ENCODE assay signal across 4 cellular contexts in the genomic region with DNA sequence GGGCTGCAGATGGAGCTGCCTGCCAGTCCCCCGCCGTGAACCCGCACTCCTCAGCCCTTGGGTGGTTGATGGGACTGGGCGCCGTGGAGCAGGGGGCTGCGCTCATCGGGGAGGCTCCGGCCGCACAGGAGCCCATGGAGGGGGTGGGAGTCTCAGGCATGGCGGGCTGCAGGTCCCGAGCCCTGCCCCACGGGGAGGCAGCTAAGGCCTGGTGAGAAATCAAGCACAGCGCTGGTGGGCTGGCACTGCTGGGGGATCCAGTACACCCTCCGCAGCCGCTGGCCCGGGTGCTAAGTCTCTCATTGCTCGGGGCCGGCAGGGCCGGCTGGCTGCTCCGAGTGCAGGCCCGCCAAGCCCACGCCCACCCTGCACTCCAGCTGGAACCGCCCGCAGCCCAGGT. TPM values are rescaled to one million over a fixed set of nuclear protein-coding genes. Genes with fewer than 3 reads are reported as not detected.
"Had no signal": no experiment of that assay in that cellular context is flagged by ENCODE, and none has a peak within 500 bp of the region (broad histone marks: within the 10 kb centered on the region; RNA-seq: fewer than 3 reads in every experiment).

No MANE protein-coding gene starts in this region.

RNA-seq across cellular contexts. Expression of a gene that starts 4.7 kb away (rescaled TPM):
- total RNA-seq: LHCN-M2, M059J, MCF 10A, NCI-H460 had no signal

RNA-seq across cellular contexts. Expression of a gene that starts 17.6 kb away (rescaled TPM):
- total RNA-seq: LHCN-M2, M059J, MCF 10A, NCI-H460 had no signal

RNA-seq across cellular contexts. Expression of a gene that starts 50.3 kb away (rescaled TPM):
- total RNA-seq: LHCN-M2, M059J, MCF 10A, NCI-H460 had no signal

RNA-seq across cellular contexts. Expression of a gene that starts 59.2 kb away (rescaled TPM):
- total RNA-seq: LHCN-M2, M059J, MCF 10A, NCI-H460 had no signal
